In genomic region chr13:94548382-94549240, GRCh38 we compare ENCODE assay signal across 8 cellular contexts. TPM values are rescaled to one million over a fixed set of nuclear protein-coding genes. Genes with fewer than 3 reads are reported as not detected.
DNase-seq lines count a peak whose midpoint lies in the region; ATAC-seq and TF ChIP-seq lines count a peak whose summit lies in the region.

No MANE protein-coding gene starts in this region.

- H3K4me3 Mint-ChIP-seq in CD14-positive monocyte, result peak overlapping the region; percentile 95 to 96
- peak overlapping the region; percentile 89 for H3K4me3 Mint-ChIP-seq in activated naive CD4-positive, alpha-beta T cell treated with anti-CD3 and anti-CD28 coated beads, Interleukin-2, amount 50 U/mL, for 24 hours

- peak overlapping the region; percentile 44 for H3K4ac ChIP-seq in trophoblast cell (ENCODE audit: low read depth, low read length)

- peak overlapping the region; percentile 19 for H3K18ac ChIP-seq in trophoblast cell (ENCODE audit: low read length)

- no peaks in the 10 kb centered on the region for H3K27me3 ChIP-seq in trophoblast cell (ENCODE audit: insufficient read depth, low read length)

- no peak overlapping the region for H2AK5ac ChIP-seq in trophoblast cell (ENCODE audit: low read length)

- H3K27ac Mint-ChIP-seq in CD14-positive monocyte, result peak overlapping the region; percentile 13 to 83 (median 67)
- H3K27ac Mint-ChIP-seq in activated naive CD4-positive, alpha-beta T cell treated with anti-CD3 and anti-CD28 coated beads, Interleukin-2, amount 50 U/mL, for 24 hours, result peak overlapping the region; percentile 100

- WGBS in trophoblast cell (ENCODE audit: extremely low coverage, insufficient coverage, insufficient read length), result no CpG with 5 or more reads among the region's 25 CpGs

- H3K4me1 Mint-ChIP-seq in CD14-positive monocyte, result peaks cover 21% of the 10 kb centered on the region
- peaks cover 25% of the 10 kb centered on the region for H3K4me1 Mint-ChIP-seq in activated naive CD4-positive, alpha-beta T cell treated with anti-CD3 and anti-CD28 coated beads, Interleukin-2, amount 50 U/mL, for 24 hours

- no peak for DNase-seq in CD14-positive monocyte (ENCODE audit: low spot score)
- DNase-seq in NCI-H69 (lab: John Stamatoyannopoulos, UW), result peak; percentile 92
- DNase-seq in cardiac septum (ENCODE audit: low spot score), result peak; percentile 82
- no peak for DNase-seq in trophoblast cell
- DNase-seq in midbrain (lab: John Stamatoyannopoulos, UW), result no peak

- peak overlapping the region; percentile 36 for H3K14ac ChIP-seq in trophoblast cell (ENCODE audit: low read length)

- peaks cover 2% of the 10 kb centered on the region for H3K9me3 ChIP-seq in trophoblast cell (ENCODE audit: insufficient read depth, low read depth, low read length)

- peaks cover 0 to 4% (median 0%) of the 10 kb centered on the region in 7 donors for H3K9me3 Mint-ChIP-seq in CD14-positive monocyte
- H3K9me3 Mint-ChIP-seq in activated naive CD4-positive, alpha-beta T cell treated with anti-CD3 and anti-CD28 coated beads, Interleukin-2, amount 50 U/mL, for 24 hours, result no peaks in the 10 kb centered on the region

- H4K91ac ChIP-seq in trophoblast cell (ENCODE audit: low read depth, low read length), result peak overlapping the region; percentile 48

- H3K9ac ChIP-seq in trophoblast cell (ENCODE audit: low read length), result peak overlapping the region; percentile 16

- peak overlapping the region; percentile 18 for H2BK120ac ChIP-seq in trophoblast cell (ENCODE audit: insufficient read depth, low read length, poor library complexity)

- no peak overlapping the region for H2BK12ac ChIP-seq in trophoblast cell (ENCODE audit: low read length)

- H3K36me3 Mint-ChIP-seq in CD14-positive monocyte, result no peaks in the 10 kb centered on the region
- H3K36me3 Mint-ChIP-seq in activated naive CD4-positive, alpha-beta T cell treated with anti-CD3 and anti-CD28 coated beads, Interleukin-2, amount 50 U/mL, for 24 hours, result no peaks in the 10 kb centered on the region

- H2BK5ac ChIP-seq in trophoblast cell (ENCODE audit: low read depth, low read length, poor library complexity), result peak overlapping the region; percentile 13

- H4K12ac ChIP-seq in trophoblast cell (ENCODE audit: low read depth, low read length), result peak overlapping the region; percentile 68

- intact Hi-C loops in CD14-positive monocyte (cut with micrococcal nuclease) (no loop called here), cardiac septum (cut with DNase I) (loop anchor here (2.0 kb wide), 1 partner anchor 52 kb away; the partner anchor contains the start of gene GPR180)

- H3K27ac ChIP-seq in trophoblast cell (ENCODE audit: low read depth, low read length), result peak overlapping the region; percentile 87

- no peak overlapping the region for H3K23ac ChIP-seq in trophoblast cell (ENCODE audit: low read length)

- ATAC-seq in GM18873 (IDR thresholded peaks at IDR 0.05; ENCODE audit: low FRiP score, unreplicated experiment) (peak; percentile 62), HG03097 (IDR thresholded peaks at IDR 0.05; ENCODE audit: low FRiP score, unreplicated experiment) (peak; percentile 66)

- H4K8ac ChIP-seq in trophoblast cell (ENCODE audit: low read depth, low read length), result peak overlapping the region; percentile 80

- H3K79me1 ChIP-seq in trophoblast cell (ENCODE audit: low read length), result peaks cover 7% of the 10 kb centered on the region

- peaks cover 5% of the 10 kb centered on the region for H3K79me2 ChIP-seq in trophoblast cell (ENCODE audit: control insufficient read depth, insufficient read depth, low read length, poor library complexity)

- H2AFZ ChIP-seq in trophoblast cell (ENCODE audit: insufficient read depth, low read length, poor library complexity), result peak overlapping the region; percentile 90

- peaks cover 20 to 26% (median 24%) of the 10 kb centered on the region in 3 donors for H3K27me3 Mint-ChIP-seq in CD14-positive monocyte (ENCODE audit: low read depth in 3 of 3)
- H3K27me3 Mint-ChIP-seq in activated naive CD4-positive, alpha-beta T cell treated with anti-CD3 and anti-CD28 coated beads, Interleukin-2, amount 50 U/mL, for 24 hours, result peaks cover 1% of the 10 kb centered on the region

- no peaks in the 10 kb centered on the region for H3K36me3 ChIP-seq in trophoblast cell (ENCODE audit: control insufficient read depth in 1 of 2, insufficient read depth in 2 of 2, low read length in 2 of 2)

- H3K4me1 ChIP-seq in trophoblast cell (ENCODE audit: control insufficient read depth in 1 of 2, insufficient read depth in 2 of 2, low read length in 2 of 2), result peaks cover 13 to 14% of the 10 kb centered on the region in 2 experiments

- peak overlapping the region; percentile 82 for H3K4me2 ChIP-seq in trophoblast cell (ENCODE audit: low read length)

- no peak for TF ChIP-seq CTCF in CD14-positive monocyte (IDR thresholded peaks at IDR 0.05)

- peak overlapping the region; percentile 72 for H3K4me3 ChIP-seq in trophoblast cell (ENCODE audit: low read depth, low read length)

RNA-seq across cellular contexts. Expression of gene TGDS, which starts 47.3 kb away (rescaled TPM):
- polyA plus RNA-seq in CD14-positive monocyte, result 1 to 10 TPM; 5.6 to 6.8 TPM
- 4.9 TPM for total RNA-seq in cardiac septum
- 5.9 and 6.8 TPM in 2 replicates for polyA plus RNA-seq in trophoblast cell (2013)

RNA-seq across cellular contexts. Expression of gene GPR180, which starts 53.0 kb away (rescaled TPM):
- polyA plus RNA-seq in CD14-positive monocyte, result 1 to 10 TPM; 1.0 to 1.1 TPM
- total RNA-seq in cardiac septum, result 1.8 TPM
- 2.9 TPM in 2 replicates for polyA plus RNA-seq in trophoblast cell (2013)

Comparison
In these comparisons a context has a peak if more than half of its experiments do, and no peak if none do; other contexts are left out.
1. DNase-seq: peak in NCI-H69 (single experiment) and cardiac septum (single experiment); none in CD14-positive monocyte (single experiment), trophoblast cell (0 of 2) and midbrain (single experiment).